Comparison of ENCODE assay signal across 11 cellular contexts in genomic region chr3:55897573-55898224, GRCh38.
A peak's percentile ranks its signal among the peaks of the same experiment; 100 is the strongest.
DNase-seq lines count a peak whose midpoint lies in the region; ATAC-seq, FAIRE-seq and TF ChIP-seq lines count a peak whose summit lies in the region.
"Had no signal": no experiment of that assay in that cellular context is flagged by ENCODE, and none has a peak within 500 bp of the region (broad histone marks: within the 10 kb centered on the region; RNA-seq: fewer than 3 reads in every experiment).

No MANE protein-coding gene starts in this region.

- TF ChIP-seq CTCF in D721Med (IDR thresholded peaks at IDR 0.05; ENCODE audit: insufficient read depth, missing control alignments) (peak; percentile 40), GM12878 (IDR thresholded peaks at IDR 0.05 in 2 of 3, conservative IDR thresholded peaks at IDR 0.05 in 1 of 3; ENCODE audit: control insufficient read depth in 2 of 3, extremely low read depth in 1 of 3, insufficient read depth in 1 of 3, low read depth in 3 of 3, low read length in 3 of 3) (peak in 2 of 3 experiments; percentile 11 to 19; a peak in 2 of 6 replicates), mucosa of descending colon (IDR thresholded peaks at IDR 0.05) (no peak), stomach (IDR thresholded peaks at IDR 0.05) (peak in 2 of 7 experiments; percentile 10 to 23)

- WGBS in GM12878 (ENCODE audit: insufficient coverage, insufficient replicate concordance, low lambda C conversion rate, missing lambda C conversion rate): 39% methylated on average over 4 of the region's 4 CpGs
- 18 to 38% (median 25%) methylated on average over 4 of the region's 4 CpGs for WGBS in stomach, 5 donors

- H3K4me1 ChIP-seq in GM12878 (ENCODE audit: control insufficient read depth, insufficient read depth, low read length) (no peaks in the 10 kb centered on the region), mucosa of descending colon (ENCODE audit: low read depth) (no peaks in the 10 kb centered on the region), stomach (no peaks in the 10 kb centered on the region)
- H3K4me1 ChIP-seq: heart left ventricle, testis had no signal

- H3K27ac ChIP-seq in GM12878 (ENCODE audit: control insufficient read depth, insufficient read depth): no peak overlapping the region
- no peak overlapping the region for H3K27ac ChIP-seq in stomach
- H3K27ac ChIP-seq: heart left ventricle, testis had no signal

- H3K79me2 ChIP-seq in GM12878 (ENCODE audit: control insufficient read depth, insufficient read depth, low read length): no peaks in the 10 kb centered on the region

- no peak overlapping the region for H3K9ac ChIP-seq in GM12878 (ENCODE audit: control insufficient read depth, insufficient read depth, low read length)

- FAIRE-seq in D721Med (lab: Jason Lieb, UNC) (no peak), GM12878 (lab: Jason Lieb, UNC) (no peak)

- SMC1A ChIA-PET in GM12878 (lab: Charles Lee; ENCODE audit: uncharacterized antibody, unreplicated experiment): no interaction called here

- H3K4me3 ChIP-seq in GM12878 (no peak overlapping the region), mucosa of descending colon (no peak overlapping the region), stomach (no peak overlapping the region)
- H3K4me3 ChIP-seq: heart left ventricle, testis had no signal

- no peaks in the 10 kb centered on the region for H3K9me3 ChIP-seq in GM12878 (replicated peaks; ENCODE audit: control insufficient read depth, insufficient read depth, low read length)
- no peaks in the 10 kb centered on the region for H3K9me3 ChIP-seq in mucosa of descending colon
- no peaks in the 10 kb centered on the region for H3K9me3 ChIP-seq in stomach
- H3K9me3 ChIP-seq: heart left ventricle, testis had no signal

- no peaks in the 10 kb centered on the region for H3K36me3 ChIP-seq in GM12878 (ENCODE audit: control insufficient read depth in 2 of 2, insufficient read depth in 2 of 2, low read length in 1 of 2)
- no peaks in the 10 kb centered on the region for H3K36me3 ChIP-seq in mucosa of descending colon (ENCODE audit: low read depth)
- H3K36me3 ChIP-seq in stomach: no peaks in the 10 kb centered on the region
- H3K36me3 ChIP-seq: heart left ventricle had no signal

- H2AFZ ChIP-seq in GM12878 (ENCODE audit: control insufficient read depth, low read depth, low read length): no peak overlapping the region

- peak; percentile 31; the same call in 1 of the 2 replicates for TF ChIP-seq RAD21 in GM12878 (IDR thresholded peaks at IDR 0.05; ENCODE audit: insufficient read depth, low read depth, low read length)

- H3K4me2 ChIP-seq in GM12878 (ENCODE audit: control insufficient read depth, insufficient read depth): no peak overlapping the region

- intact Hi-C loops in GM12878 (cut with micrococcal nuclease; ENCODE audit: unreplicated experiment): loop anchor here (5.0 kb wide), 1 partner anchor 410 kb away; the partner anchor contains the start of gene WNT5A
- intact Hi-C loops in mucosa of descending colon (cut with DNase I, micrococcal nuclease): no loop called here
- intact Hi-C loops in stomach (cut with DNase I; ENCODE audit: low total_unique reads): no loop called here

- POLR2A ChIA-PET in GM12878 (lab: Charles Lee): no interaction called here

- TF ChIP-seq POLR2A in GM12878 (IDR thresholded peaks at IDR 0.05; ENCODE audit: low read depth, low read length) (no peak), stomach (IDR thresholded peaks at IDR 0.05) (no peak)

- no peak for DNase-seq in D721Med (ENCODE audit: insufficient read length, low spot score)
- peak; percentile 15 for DNase-seq in LoVo (ENCODE audit: low spot score)
- no peak for DNase-seq in GM12878 (ENCODE audit: low read depth, low spot score)
- DNase-seq in mucosa of descending colon: peak in 1 of 3 donors; percentile 5
- DNase-seq in SHP77 treated with DMSO at 0.1 percent for 48 hours (lab: John Stamatoyannopoulos, UW): no peak
- DNase-seq in stomach: no peak
- no peak for DNase-seq in NCI-H1048 (lab: John Stamatoyannopoulos, UW)
- DNase-seq: activated effector memory CD4-positive, alpha-beta T cell treated with anti-CD3 and anti-CD28 coated beads, Interleukin-2, amount 50 U/mL, for 16 hours; heart left ventricle; testis had no signal

- no peaks in the 10 kb centered on the region for H3K27me3 ChIP-seq in GM12878 (replicated peaks in 1 of 2; ENCODE audit: control insufficient read depth in 2 of 2, insufficient read depth in 2 of 2, low read length in 1 of 2)
- H3K27me3 ChIP-seq in stomach: peaks cover 0 to 5% (median 0%) of the 10 kb centered on the region in 3 donors
- H3K27me3 ChIP-seq: testis had no signal

- BruUV-seq in GM12878 (replicated peaks; lab: Mats Ljungman, UMichigan): no TSS peak

- CTCF ChIA-PET in GM12878 (lab: Yijun Ruan, JAX): no interaction called here

- in situ Hi-C loops in GM12878 (cut with MboI): no loop called here

- TF ChIP-seq EP300 in GM12878 (IDR thresholded peaks at IDR 0.05; ENCODE audit: borderline replicate concordance in 1 of 2, control insufficient read depth in 1 of 2, low read depth in 2 of 2, low read length in 2 of 2): no peak
- TF ChIP-seq EP300 in stomach (IDR thresholded peaks at IDR 0.05): no peak

- no peaks in the 10 kb centered on the region for H4K20me1 ChIP-seq in GM12878 (ENCODE audit: control insufficient read depth, insufficient read depth)

- RAD21 ChIA-PET in GM12878 (lab: Charles Lee; ENCODE audit: unreplicated experiment): interaction anchor here (1.3 kb wide), 1 partner anchor 410 kb away, joined by 3 read pairs; no protein-coding TSS in a partner anchor

- ATAC-seq in GM12878 (no peak), mucosa of descending colon (peak; percentile 53), GM19397 (IDR thresholded peaks at IDR 0.05; ENCODE audit: unreplicated experiment) (no peak)
- ATAC-seq: heart left ventricle had no signal

TF ChIP-seq in GM12878, 131 proteins besides CTCF, POLR2A, EP300 and RAD21 (continues in another document):
- TF ChIP-seq EZH2 (IDR thresholded peaks at IDR 0.05; ENCODE audit: borderline replicate concordance, control insufficient read depth, low read depth, low read length) (no peak), IKZF2 (IDR thresholded peaks at IDR 0.05) (no peak), PRDM15 (CRISPR knock-in tag; IDR thresholded peaks at IDR 0.05) (no peak), RUNX3 (IDR thresholded peaks at IDR 0.05; ENCODE audit: low read length) (no peak), IKZF1 (conservative IDR thresholded peaks at IDR 0.05) (no peak), POLR2AphosphoS2 (IDR thresholded peaks at IDR 0.05; ENCODE audit: low read depth, low read length) (no peak), MYB (IDR thresholded peaks at IDR 0.05; ENCODE audit: borderline replicate concordance, low read depth, low read length) (no peak), SMAD5 (IDR thresholded peaks at IDR 0.05; ENCODE audit: low read depth) (no peak), SMARCA5 (IDR thresholded peaks at IDR 0.05) (no peak)
- TF ChIP-seq, protein P1, sequence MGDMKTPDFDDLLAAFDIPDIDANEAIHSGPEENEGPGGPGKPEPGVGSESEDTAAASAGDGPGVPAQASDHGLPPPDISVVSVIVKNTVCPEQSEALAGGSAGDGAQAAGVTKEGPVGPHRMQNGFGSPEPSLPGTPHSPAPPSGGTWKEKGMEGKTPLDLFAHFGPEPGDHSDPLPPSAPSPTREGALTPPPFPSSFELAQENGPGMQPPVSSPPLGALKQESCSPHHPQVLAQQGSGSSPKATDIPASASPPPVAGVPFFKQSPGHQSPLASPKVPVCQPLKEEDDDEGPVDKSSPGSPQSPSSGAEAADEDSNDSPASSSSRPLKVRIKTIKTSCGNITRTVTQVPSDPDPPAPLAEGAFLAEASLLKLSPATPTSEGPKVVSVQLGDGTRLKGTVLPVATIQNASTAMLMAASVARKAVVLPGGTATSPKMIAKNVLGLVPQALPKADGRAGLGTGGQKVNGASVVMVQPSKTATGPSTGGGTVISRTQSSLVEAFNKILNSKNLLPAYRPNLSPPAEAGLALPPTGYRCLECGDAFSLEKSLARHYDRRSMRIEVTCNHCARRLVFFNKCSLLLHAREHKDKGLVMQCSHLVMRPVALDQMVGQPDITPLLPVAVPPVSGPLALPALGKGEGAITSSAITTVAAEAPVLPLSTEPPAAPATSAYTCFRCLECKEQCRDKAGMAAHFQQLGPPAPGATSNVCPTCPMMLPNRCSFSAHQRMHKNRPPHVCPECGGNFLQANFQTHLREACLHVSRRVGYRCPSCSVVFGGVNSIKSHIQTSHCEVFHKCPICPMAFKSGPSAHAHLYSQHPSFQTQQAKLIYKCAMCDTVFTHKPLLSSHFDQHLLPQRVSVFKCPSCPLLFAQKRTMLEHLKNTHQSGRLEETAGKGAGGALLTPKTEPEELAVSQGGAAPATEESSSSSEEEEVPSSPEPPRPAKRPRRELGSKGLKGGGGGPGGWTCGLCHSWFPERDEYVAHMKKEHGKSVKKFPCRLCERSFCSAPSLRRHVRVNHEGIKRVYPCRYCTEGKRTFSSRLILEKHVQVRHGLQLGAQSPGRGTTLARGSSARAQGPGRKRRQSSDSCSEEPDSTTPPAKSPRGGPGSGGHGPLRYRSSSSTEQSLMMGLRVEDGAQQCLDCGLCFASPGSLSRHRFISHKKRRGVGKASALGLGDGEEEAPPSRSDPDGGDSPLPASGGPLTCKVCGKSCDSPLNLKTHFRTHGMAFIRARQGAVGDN (IDR thresholded peaks at IDR 0.05): no peak
